8 cellular contexts compared by ENCODE assay signal in genomic region chr11:66592457-66593302, GRCh38. TPM values are rescaled to one million over a fixed set of nuclear protein-coding genes. Genes with fewer than 3 reads are reported as not detected.
A peak's percentile ranks its signal among the peaks of the same experiment; 100 is the strongest.
DNase-seq lines count a peak whose midpoint lies in the region; ATAC-seq and TF ChIP-seq lines count a peak whose summit lies in the region.

Gene CCDC87 (minus strand): TSS chr11:66593063. CDS start chr11:66593015, 48 bp downstream.
Gene CCS (plus strand): TSS chr11:66593185. CDS start chr11:66593262, 77 bp downstream.

- peaks cover 33% of the 10 kb centered on the region for H3K4me1 ChIP-seq in lower lobe of right lung

- POLR2A ChIA-PET in CD4-positive, alpha-beta T cell (lab: Charles Lee) = interaction anchor here (0.6 to 5.3 kb wide), 9 partner anchors 20 to 112 kb away, joined by 3 to 42 read pairs (median 5); partner anchors contain the start of genes DPP3, RBM14, RBM4 and RBM4B

- peak within 1 kb of the TSS; percentile 85 for H3K27ac Mint-ChIP-seq in CD4-positive, alpha-beta T cell

- DNase-seq in CD4-positive, alpha-beta T cell = peak; percentile 98 to 99 (median 99)
- DNase-seq in NCI-H748 (lab: John Stamatoyannopoulos, UW; ENCODE audit: unreplicated experiment) (peak; percentile 96), dermis microvascular lymphatic vessel endothelial cell (ENCODE audit: low read depth in 2 of 2) (peak; percentile 88 to 96), lower lobe of right lung (peak; percentile 100)
- peak; percentile 99 for DNase-seq in activated CD4-positive, alpha-beta T cell treated with anti-CD3 and anti-CD28 coated beads, Interleukin-2, amount 50 U/mL, for 48 hours
- peak; percentile 97 to 99 (median 98) for DNase-seq in stimulated activated CD4-positive, alpha-beta T cell treated with anti-CD3 and anti-CD28 coated beads, TNF-alpha, amount 100 ng/mL, for 24 hours (ENCODE audit: low read depth in 3 of 3)

- peaks cover 23% of the 10 kb centered on the region for H3K4me1 Mint-ChIP-seq in CD4-positive, alpha-beta T cell (ENCODE audit: low read depth)

- peak; percentile 99 for ATAC-seq in CD4-positive, alpha-beta T cell (ENCODE audit: poor library complexity)
- peak; percentile 92 for ATAC-seq in GM19395 (IDR thresholded peaks at IDR 0.05; ENCODE audit: unreplicated experiment)
- peak; percentile 63 for ATAC-seq in HG03558 (IDR thresholded peaks at IDR 0.05; ENCODE audit: extremely low read depth, unreplicated experiment)
- peak; percentile 98 to 99 for ATAC-seq in lower lobe of right lung

- H3K27me3 Mint-ChIP-seq in CD4-positive, alpha-beta T cell = no peaks in the 10 kb centered on the region

- H3K9me3 Mint-ChIP-seq in CD4-positive, alpha-beta T cell = no peaks in the 10 kb centered on the region

- H3K27me3 ChIP-seq in CD4-positive, alpha-beta T cell (ENCODE audit: control insufficient read depth, insufficient read depth, low read length) = no peaks in the 10 kb centered on the region
- H3K27me3 ChIP-seq in lower lobe of right lung (ENCODE audit: low read depth) = no peaks in the 10 kb centered on the region

- no peaks in the 10 kb centered on the region for H3K9me3 ChIP-seq in CD4-positive, alpha-beta T cell (ENCODE audit: control insufficient read depth, low read length)
- H3K9me3 ChIP-seq in lower lobe of right lung = no peaks in the 10 kb centered on the region

- peak within 1 kb of the TSS; percentile 58 for H3K27ac ChIP-seq in CD4-positive, alpha-beta T cell (ENCODE audit: low read depth, low read length)
- H3K27ac ChIP-seq in lower lobe of right lung = peak within 1 kb of the TSS; percentile 73

- intact Hi-C loops in CD4-positive, alpha-beta T cell (cut with DNase I, micrococcal nuclease) = loop anchor here (1.0 to 5.0 kb wide), 5 partner anchors 24 to 120 kb away; partner anchors contain the start of genes RBM4 (in 2 of the 2), RBM14 (in 1 of the 2) and RBM4B (in 1 of the 2)
- intact Hi-C loops in lower lobe of right lung (cut with DNase I) = no loop called here

- TF ChIP-seq CTCF in CD4-positive, alpha-beta T cell (IDR thresholded peaks at IDR 0.05) = peak; percentile 55
- TF ChIP-seq CTCF in lower lobe of right lung (IDR thresholded peaks at IDR 0.05) = peak; percentile 72

- peak within 1 kb of the TSS; percentile 67 for H3K4me3 ChIP-seq in lower lobe of right lung

- peak within 1 kb of the TSS; percentile 98 for H3K4me3 Mint-ChIP-seq in CD4-positive, alpha-beta T cell

- CTCF ChIA-PET in CD4-positive, alpha-beta T cell (lab: Charles Lee) = interaction anchor here (0.6 to 3.7 kb wide), 18 partner anchors 12 to 430 kb away, joined by 3 to 47 read pairs (median 4); partner anchors contain the start of genes RBM14, RBM4 and RBM4B

- no peaks in the 10 kb centered on the region for H3K36me3 ChIP-seq in lower lobe of right lung

- peaks cover 4% of the 10 kb centered on the region for H3K36me3 Mint-ChIP-seq in CD4-positive, alpha-beta T cell (ENCODE audit: low read depth)

RNA-seq across cellular contexts. Expression of gene CCDC87, which starts in this region (rescaled TPM):
- total RNA-seq in CD4-positive, alpha-beta T cell = under 1 TPM; 0.22 to 0.25 TPM
- 0.13 TPM in 2 replicates for total RNA-seq in dermis microvascular lymphatic vessel endothelial cell
- 0.50 TPM for total RNA-seq in lower lobe of right lung

RNA-seq across cellular contexts. Expression of gene CCS, which starts in this region (rescaled TPM):
- total RNA-seq in CD4-positive, alpha-beta T cell = 10 to 100 TPM; 25.4 to 26.3 TPM
- total RNA-seq in dermis microvascular lymphatic vessel endothelial cell (28.0 and 34.6 TPM in 2 replicates), lower lobe of right lung (40.5 TPM)

Comparison
In these comparisons a context has a peak if more than half of its experiments do, and no peak if none do; other contexts are left out.
1. Peak in every context shown above with its lines: DNase-seq, ATAC-seq, H3K4me3 ChIP-seq and H3K27ac ChIP-seq.